ENCODE assay signal across 8 cellular contexts in the genomic region with DNA sequence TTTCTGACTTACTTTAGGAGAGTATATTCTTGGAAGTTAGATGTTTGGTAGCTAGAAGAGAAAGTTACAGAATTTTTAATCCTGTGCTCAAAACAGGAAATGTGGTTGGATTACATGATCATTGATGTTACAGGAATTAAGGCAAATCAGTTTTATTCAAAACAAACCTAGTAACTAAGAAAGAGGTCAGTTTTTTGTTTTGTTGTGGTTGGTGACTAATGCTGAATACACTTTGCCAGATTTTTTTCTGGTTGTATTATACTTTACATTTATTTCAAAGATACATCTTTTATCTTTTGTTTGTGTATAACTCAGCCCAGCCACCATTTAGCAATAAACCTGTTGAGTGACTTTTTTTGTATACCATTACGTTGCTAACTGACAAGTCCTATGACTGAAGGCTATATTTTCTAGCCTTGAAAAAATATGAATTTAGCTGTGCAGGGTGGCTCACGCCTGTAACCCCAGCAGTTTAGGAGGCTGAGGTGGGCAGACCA.
DNase-seq lines count a peak whose midpoint lies in the region; ATAC-seq and TF ChIP-seq lines count a peak whose summit lies in the region.

No MANE protein-coding gene starts in this region.

- H3F3A ChIP-seq in SK-N-SH (replicated peaks; ENCODE audit: insufficient read depth) = peaks cover 25% of the 10 kb centered on the region

- H3K9me2 ChIP-seq in SK-N-SH = no peaks in the 10 kb centered on the region

- DNase-seq in DND-41 (no peak), SK-N-SH (no peak), esophagus squamous epithelium (lab: John Stamatoyannopoulos, UW) (no peak), NCI-H1417 treated with DMSO at 0.1 percent for 48 hours (lab: John Stamatoyannopoulos, UW) (no peak), DMS79 treated with DMSO at 0.1 percent for 48 hours (lab: John Stamatoyannopoulos, UW) (no peak)

- no peak for TF ChIP-seq CTCF in DND-41 (IDR thresholded peaks at IDR 0.05; ENCODE audit: borderline replicate concordance, extremely low read depth, low read length, poor library complexity, severe bottlenecking)
- no peak for TF ChIP-seq CTCF in SK-N-SH (IDR thresholded peaks at IDR 0.05)
- no peak for TF ChIP-seq CTCF in esophagus squamous epithelium (IDR thresholded peaks at IDR 0.05)

- H3K36me3 ChIP-seq in DND-41 (ENCODE audit: insufficient read depth, low read length) (peaks cover 50% of the 10 kb centered on the region), SK-N-SH (replicated peaks in 1 of 2; ENCODE audit: control insufficient read depth in 1 of 2, insufficient read depth in 2 of 2, low read length in 1 of 2) (no peaks in the 10 kb centered on the region), esophagus squamous epithelium (peaks cover 0 to 48% (median 13%) of the 10 kb centered on the region in 3 donors), rectal smooth muscle tissue (ENCODE audit: control insufficient read depth, insufficient read depth, low read length) (peaks cover 8% of the 10 kb centered on the region)

- H3K9ac ChIP-seq in DND-41 (ENCODE audit: low read depth, low read length) (no peak overlapping the region), SK-N-SH (peak overlapping the region; percentile 61), rectal smooth muscle tissue (ENCODE audit: low read length) (no peak overlapping the region)

- H3K4me1 ChIP-seq in DND-41 (ENCODE audit: insufficient read depth, low read length) (peaks cover 16% of the 10 kb centered on the region), SK-N-SH (ENCODE audit: control insufficient read depth in 1 of 2, insufficient read depth in 2 of 2, low read depth in 1 of 2, low read length in 1 of 2) (peaks cover 12 to 22% of the 10 kb centered on the region in 2 experiments), esophagus squamous epithelium (peaks cover 11 to 69% (median 35%) of the 10 kb centered on the region in 3 donors), rectal smooth muscle tissue (ENCODE audit: control insufficient read depth, insufficient read depth, low read length) (peaks cover 13% of the 10 kb centered on the region)

- intact Hi-C loops in esophagus squamous epithelium (cut with DNase I) = no loop called here

- H3K4me2 ChIP-seq in DND-41 (ENCODE audit: insufficient read depth, low read length) = no peak overlapping the region
- H3K4me2 ChIP-seq in SK-N-SH = peak overlapping the region; percentile 65

- no peak for TF ChIP-seq RAD21 in SK-N-SH (IDR thresholded peaks at IDR 0.05; ENCODE audit: low read length)

- H3K4me3 ChIP-seq in DND-41 (ENCODE audit: low read depth in 1 of 2, low read length in 2 of 2) = no peak overlapping the region
- peak overlapping the region in 1 of 2 experiments; percentile 17; a peak in 1 of 4 replicates for H3K4me3 ChIP-seq in SK-N-SH (ENCODE audit: low read depth in 2 of 2, low read length in 1 of 2)
- no peak overlapping the region for H3K4me3 ChIP-seq in esophagus squamous epithelium
- no peak overlapping the region for H3K4me3 ChIP-seq in rectal smooth muscle tissue (ENCODE audit: low read length)

- H3K27me3 ChIP-seq in DND-41 (ENCODE audit: insufficient read depth, low read length, poor library complexity) (no peaks in the 10 kb centered on the region), SK-N-SH (ENCODE audit: insufficient read depth) (no peaks in the 10 kb centered on the region), esophagus squamous epithelium (no peaks in the 10 kb centered on the region), rectal smooth muscle tissue (ENCODE audit: control insufficient read depth, insufficient read depth, low read length) (no peaks in the 10 kb centered on the region)

- H3K9me3 ChIP-seq in DND-41 (ENCODE audit: insufficient read depth, low read length, severe bottlenecking) (no peaks in the 10 kb centered on the region), SK-N-SH (no peaks in the 10 kb centered on the region), esophagus squamous epithelium (no peaks in the 10 kb centered on the region)

- TF ChIP-seq POLR2A in esophagus squamous epithelium (IDR thresholded peaks at IDR 0.05) = no peak

- H2AFZ ChIP-seq in DND-41 (ENCODE audit: low read depth, low read length) = no peak overlapping the region
- no peak overlapping the region for H2AFZ ChIP-seq in SK-N-SH (ENCODE audit: low read depth)

- POLR2A ChIA-PET in SK-N-SH (lab: Yijun Ruan, JAX) = no interaction called here

- H3K27ac ChIP-seq in DND-41 (ENCODE audit: low read length) (no peak overlapping the region; the same call in 1 of the 2 replicates), SK-N-SH (ENCODE audit: low read depth in 2 of 2, low read length in 1 of 2) (peak overlapping the region; percentile 62 to 95; a peak in 3 of 4 replicates), esophagus squamous epithelium (peak overlapping the region; percentile 59 to 82 (median 80)), rectal smooth muscle tissue (ENCODE audit: low read depth, low read length) (peak overlapping the region; percentile 71)

- peaks cover 16% of the 10 kb centered on the region; the same call in 1 of the 2 replicates for H4K20me1 ChIP-seq in DND-41 (ENCODE audit: insufficient read depth, low read length)
- no peaks in the 10 kb centered on the region for H4K20me1 ChIP-seq in SK-N-SH (ENCODE audit: insufficient read depth)

- CTCF ChIA-PET in SK-N-SH (lab: Yijun Ruan, JAX) = interaction anchor here (1.3 to 4.3 kb wide), 4 partner anchors 8 to 190 kb away, joined by 3 to 23 read pairs (median 10); no protein-coding TSS in a partner anchor

- 63% methylated on average over 2 of the region's 2 CpGs for WGBS in SK-N-SH (ENCODE audit: low lambda C conversion rate)
- WGBS in esophagus squamous epithelium, 2 donors = 34 to 37% methylated on average over 2 of the region's 2 CpGs

- ATAC-seq in DND-41 (ENCODE audit: insufficient read depth, low read depth) (peak; percentile 58), GM18517 (IDR thresholded peaks at IDR 0.05; ENCODE audit: unreplicated experiment) (no peak), HG03097 (IDR thresholded peaks at IDR 0.05; ENCODE audit: low FRiP score, unreplicated experiment) (no peak)

- TF ChIP-seq EP300 in SK-N-SH (IDR thresholded peaks at IDR 0.05; ENCODE audit: borderline replicate concordance in 1 of 2, low read depth in 1 of 2, low read length in 1 of 2) = 0 out of 4 replicates have a peak, but pooled peaks of 1 of the 2 experiments have one; percentile 16

- H3K79me2 ChIP-seq in DND-41 (ENCODE audit: insufficient read depth, low read length) (peaks cover 10% of the 10 kb centered on the region; the same call in 1 of the 2 replicates), SK-N-SH (ENCODE audit: insufficient read depth) (no peaks in the 10 kb centered on the region)

TF ChIP-seq in SK-N-SH, 30 proteins besides CTCF, POLR2A, EP300 and RAD21:
- TF ChIP-seq, protein P1, sequence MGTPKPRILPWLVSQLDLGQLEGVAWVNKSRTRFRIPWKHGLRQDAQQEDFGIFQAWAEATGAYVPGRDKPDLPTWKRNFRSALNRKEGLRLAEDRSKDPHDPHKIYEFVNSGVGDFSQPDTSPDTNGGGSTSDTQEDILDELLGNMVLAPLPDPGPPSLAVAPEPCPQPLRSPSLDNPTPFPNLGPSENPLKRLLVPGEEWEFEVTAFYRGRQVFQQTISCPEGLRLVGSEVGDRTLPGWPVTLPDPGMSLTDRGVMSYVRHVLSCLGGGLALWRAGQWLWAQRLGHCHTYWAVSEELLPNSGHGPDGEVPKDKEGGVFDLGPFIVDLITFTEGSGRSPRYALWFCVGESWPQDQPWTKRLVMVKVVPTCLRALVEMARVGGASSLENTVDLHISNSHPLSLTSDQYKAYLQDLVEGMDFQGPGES (IDR thresholded peaks at IDR 0.05; ENCODE audit: low read depth, low read length) = no peak
- TF ChIP-seq NFIC (IDR thresholded peaks at IDR 0.05; ENCODE audit: borderline replicate concordance) (peak; percentile 49; the same call in 1 of the 2 replicates), FOSL2 (IDR thresholded peaks at IDR 0.05; ENCODE audit: borderline replicate concordance, low read depth) (peak; percentile 67; the same call in 1 of the 2 replicates), FOXM1 (IDR thresholded peaks at IDR 0.05; ENCODE audit: low read depth) (no peak), GABPA (IDR thresholded peaks at IDR 0.05; ENCODE audit: low read depth) (no peak), TCF12 (IDR thresholded peaks at IDR 0.05) (peak; percentile 51), JUND (IDR thresholded peaks at IDR 0.05) (peak; percentile 75), POLR2AphosphoS5 (IDR thresholded peaks at IDR 0.05; ENCODE audit: low read depth, low read length) (peak; percentile 32; the same call in 1 of the 2 replicates)
